15 cellular contexts compared by ENCODE assay signal in the genomic region with DNA sequence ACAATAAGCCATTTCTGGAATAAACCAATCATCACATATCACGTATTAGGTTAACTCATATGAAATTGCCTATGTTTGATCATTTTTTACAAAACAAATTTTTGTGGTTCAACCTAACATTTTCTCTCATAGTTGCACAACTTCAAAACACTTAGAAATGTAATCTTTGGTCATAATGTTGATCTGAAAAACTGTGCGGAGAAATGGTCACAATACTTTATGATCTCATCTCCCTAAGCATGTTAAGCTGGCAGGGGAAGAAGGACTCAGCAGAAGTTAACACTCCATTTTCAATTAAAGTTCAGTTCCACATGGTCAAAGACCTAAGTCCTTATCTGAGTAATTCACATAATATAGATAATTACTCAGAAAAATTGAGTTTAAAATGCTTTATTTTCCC.
"Had no signal": no experiment of that assay in that cellular context is flagged by ENCODE, and none has a peak within 500 bp of the region (broad histone marks: within the 10 kb centered on the region; RNA-seq: fewer than 3 reads in every experiment).

No MANE protein-coding gene starts in this region.

- H3K27me3 Mint-ChIP-seq: stimulated activated naive B cell treated with anti-CD40 and anti-IgM and Interleukin-4, amounts not matched to agents 10 μg/mL and 1 μg/mL and 100 μg/mL, for 72 hours had no signal

- H3K4me3 Mint-ChIP-seq: natural killer cell; stimulated activated naive B cell treated with anti-CD40 and anti-IgM and Interleukin-4, amounts not matched to agents 10 μg/mL and 1 μg/mL and 100 μg/mL, for 72 hours had no signal

- H3K27ac ChIP-seq: ascending aorta, colonic mucosa, esophagus squamous epithelium, hepatocyte, neutrophil, transverse colon had no signal

- ATAC-seq: left lobe of liver; mucosa of descending colon; natural killer cell; stimulated activated naive B cell treated with anti-CD40 and anti-IgM and Interleukin-4, amounts not matched to agents 10 μg/mL and 1 μg/mL and 100 μg/mL, for 72 hours had no signal

- H3K4me3 ChIP-seq: ascending aorta, colonic mucosa, esophagus squamous epithelium, hepatocyte, mucosa of descending colon, transverse colon had no signal

- H3K4me2 ChIP-seq: hepatocyte had no signal

- H3K4me1 Mint-ChIP-seq: natural killer cell; stimulated activated naive B cell treated with anti-CD40 and anti-IgM and Interleukin-4, amounts not matched to agents 10 μg/mL and 1 μg/mL and 100 μg/mL, for 72 hours had no signal

- H3K27ac Mint-ChIP-seq: natural killer cell; stimulated activated naive B cell treated with anti-CD40 and anti-IgM and Interleukin-4, amounts not matched to agents 10 μg/mL and 1 μg/mL and 100 μg/mL, for 72 hours had no signal

- DNase-seq: activated CD4-positive, CD25-positive, alpha-beta regulatory T cell treated with anti-CD3 and anti-CD28 coated beads, Interleukin-2, amount 50 U/mL, for 72 hours; activated naive CD4-positive, alpha-beta T cell treated with Interleukin-2 at 50 U/mL for 16 hours; activated T-cell treated with anti-CD3 and anti-CD28 coated beads for 4 hours; caudate nucleus; colonic mucosa; esophagus squamous epithelium; mucosa of descending colon; natural killer cell; stimulated activated CD4-positive, alpha-beta T cell treated with anti-CD3 and anti-CD28 coated beads, Interleukin-4, amount 100 ng/mL, for 1 hour; stimulated activated naive B cell treated with anti-CD40 and anti-IgM and Interleukin-4, amounts not matched to agents 10 μg/mL and 1 μg/mL and 100 μg/mL, for 72 hours; transverse colon had no signal

- H3K27me3 ChIP-seq: ascending aorta, colonic mucosa, esophagus squamous epithelium, hepatocyte, neutrophil, transverse colon had no signal

- H2AFZ ChIP-seq: hepatocyte had no signal

- H3K36me3 Mint-ChIP-seq: natural killer cell; stimulated activated naive B cell treated with anti-CD40 and anti-IgM and Interleukin-4, amounts not matched to agents 10 μg/mL and 1 μg/mL and 100 μg/mL, for 72 hours had no signal

- H3K36me3 ChIP-seq: ascending aorta, colonic mucosa, esophagus squamous epithelium, neutrophil, transverse colon had no signal

- H3K79me2 ChIP-seq: hepatocyte had no signal

- H3K4me1 ChIP-seq: ascending aorta, colonic mucosa, esophagus squamous epithelium, transverse colon had no signal

- H3K9me3 ChIP-seq: ascending aorta, colonic mucosa, esophagus squamous epithelium, mucosa of descending colon, neutrophil, transverse colon had no signal
